Comparison of ENCODE assay signal across 22 cellular contexts in genomic region chr1:15094056-15094455, GRCh38. TPM values are rescaled to one million over a fixed set of nuclear protein-coding genes. Genes with fewer than 3 reads are reported as not detected.
DNase-seq lines count a peak whose midpoint lies in the region; ATAC-seq, FAIRE-seq and TF ChIP-seq lines count a peak whose summit lies in the region.
"Had no signal": no experiment of that assay in that cellular context is flagged by ENCODE, and none has a peak within 500 bp of the region (broad histone marks: within the 10 kb centered on the region; RNA-seq: fewer than 3 reads in every experiment).

No MANE protein-coding gene starts in this region.

- no peaks in the 10 kb centered on the region for H3K36me3 ChIP-seq in H1 (ENCODE audit: control insufficient read depth in 2 of 4, insufficient read depth in 4 of 4, low read length in 3 of 4)
- H3K36me3 ChIP-seq in spleen = peaks cover 0 to 9% (median 0%) of the 10 kb centered on the region in 6 donors
- no peaks in the 10 kb centered on the region for H3K36me3 ChIP-seq in Peyer's patch
- H3K36me3 ChIP-seq: BLaER1, HAP-1 had no signal

- no peak overlapping the region for H3K56ac ChIP-seq in H1 (replicated peaks; ENCODE audit: insufficient read length, low read depth, low read length)

- H2BK12ac ChIP-seq in H1 (ENCODE audit: low read depth, low read length) = no peak overlapping the region

- H3K4me3 ChIP-seq in H1 (ENCODE audit: extremely low read depth in 1 of 4, insufficient read depth in 2 of 4, low read depth in 3 of 4, low read length in 4 of 4) (no peak overlapping the region), spleen (no peak overlapping the region), Peyer's patch (no peak overlapping the region)
- H3K4me3 ChIP-seq: BLaER1, GM23338, HAP-1 had no signal

- no peak for TF ChIP-seq CTCF in H1 (IDR thresholded peaks at IDR 0.05; ENCODE audit: control extremely low read depth in 1 of 3, insufficient read depth in 1 of 3, low read depth in 1 of 3, low read length in 3 of 3)
- TF ChIP-seq CTCF in mesothelial cell of epicardium (IDR thresholded peaks at IDR 0.05; ENCODE audit: unreplicated experiment) = no peak
- TF ChIP-seq CTCF in spleen (IDR thresholded peaks at IDR 0.05 in 8 of 11, conservative IDR thresholded peaks at IDR 0.05 in 3 of 11) = no peak
- TF ChIP-seq CTCF in Peyer's patch (IDR thresholded peaks at IDR 0.05) = no peak

- no peaks in the 10 kb centered on the region for H3K79me1 ChIP-seq in H1 (ENCODE audit: low read depth, low read length)

- peaks cover 4 to 14% (median 7%) of the 10 kb centered on the region in 4 experiments for H3K4me1 ChIP-seq in H1 (replicated peaks in 1 of 4; ENCODE audit: control insufficient read depth in 3 of 4, insufficient read depth in 4 of 4, low read length in 3 of 4)
- H3K4me1 ChIP-seq in spleen = peaks cover 8 to 30% (median 18%) of the 10 kb centered on the region in 6 donors
- H3K4me1 ChIP-seq in Peyer's patch = peaks cover 0 to 12% (median 0%) of the 10 kb centered on the region in 4 donors
- H3K4me1 ChIP-seq: BLaER1, HAP-1 had no signal

- TF ChIP-seq POLR2A in H1 (IDR thresholded peaks at IDR 0.05; ENCODE audit: control extremely low read depth in 1 of 2, low read depth in 2 of 2, low read length in 2 of 2) (no peak), spleen (IDR thresholded peaks at IDR 0.05) (no peak), Peyer's patch (IDR thresholded peaks at IDR 0.05) (no peak)

- no peak overlapping the region for H3K27ac Mint-ChIP-seq in stimulated activated naive CD8-positive, alpha-beta T cell treated with anti-CD3 and anti-CD28 coated beads, Interleukin-15, amount 100 ng/mL, for 72 hours
- H3K27ac Mint-ChIP-seq in mesothelial cell of epicardium = peak overlapping the region; percentile 97
- H3K27ac Mint-ChIP-seq: B cell; CD4-positive, alpha-beta T cell; CD8-positive, alpha-beta memory T cell; GM23338; HFFc6 had no signal

- TF ChIP-seq RAD21 in H1 (IDR thresholded peaks at IDR 0.05 in 1 of 2, conservative IDR thresholded peaks at IDR 0.05 in 1 of 2; ENCODE audit: low read depth in 2 of 2, low read length in 2 of 2) = no peak

- intact Hi-C loops in spleen (cut with DNase I; ENCODE audit: low total_unique reads) = no loop called here

- H2BK20ac ChIP-seq in H1 (ENCODE audit: low read length) = no peak overlapping the region

- no peak overlapping the region for H4K91ac ChIP-seq in H1 (replicated peaks; ENCODE audit: insufficient read length, low read length)

- peaks cover 14% of the 10 kb centered on the region for H3K27me3 Mint-ChIP-seq in stimulated activated naive CD8-positive, alpha-beta T cell treated with anti-CD3 and anti-CD28 coated beads, Interleukin-15, amount 100 ng/mL, for 72 hours
- no peaks in the 10 kb centered on the region for H3K27me3 Mint-ChIP-seq in mesothelial cell of epicardium (ENCODE audit: low read depth)

- FAIRE-seq in H1 (lab: Jason Lieb, UNC) = no peak
- FAIRE-seq: GM12891, GM18507, H54 had no signal

- H3K4ac ChIP-seq in H1 (replicated peaks; ENCODE audit: insufficient read length, low read depth, low read length) = no peak overlapping the region

- H3K27ac ChIP-seq in H1 (ENCODE audit: low read depth, low read length) (no peak overlapping the region), spleen (no peak overlapping the region), Peyer's patch (no peak overlapping the region)
- H3K27ac ChIP-seq: BLaER1, C4-2B had no signal

- no peak overlapping the region; the same call in 1 of the 2 replicates for H2BK15ac ChIP-seq in H1 (ENCODE audit: low read length)

- no peak overlapping the region for H3K18ac ChIP-seq in H1 (ENCODE audit: extremely low read depth, low read length)

- peak; percentile 23 for ATAC-seq in stimulated activated naive CD8-positive, alpha-beta T cell treated with anti-CD3 and anti-CD28 coated beads, Interleukin-15, amount 100 ng/mL, for 72 hours
- ATAC-seq in stimulated activated naive CD8-positive, alpha-beta T cell treated with anti-CD3 and anti-CD28 coated beads, Interleukin-15, Interleukin-2, amounts not matched to agents 100 U/mL and 50 U/mL, for 24 hours = no peak
- ATAC-seq: GM23338 had no signal

- no peak for DNase-seq in stimulated activated naive CD8-positive, alpha-beta T cell treated with anti-CD3 and anti-CD28 coated beads, Interleukin-15, amount 100 ng/mL, for 72 hours
- DNase-seq in stimulated activated naive CD8-positive, alpha-beta T cell treated with anti-CD3 and anti-CD28 coated beads, Interleukin-15, Interleukin-2, amounts not matched to agents 100 U/mL and 50 U/mL, for 24 hours = no peak
- DNase-seq in H1 (ENCODE audit: low read depth in 1 of 2, low spot score in 2 of 2) = no peak
- DNase-seq in mesothelial cell of epicardium (ENCODE audit: low spot score in 2 of 2, unreplicated experiment in 2 of 2) = no peak
- DNase-seq in spleen = peak; percentile 72
- no peak for DNase-seq in amniotic stem cell (lab: John Stamatoyannopoulos, UW)
- no peak for DNase-seq in Peyer's patch
- no peak for DNase-seq in middle frontal gyrus (ENCODE audit: extremely low spot score, low spot score)
- DNase-seq: CD4-positive, alpha-beta T cell; DMS53; DMS79 treated with DMSO at 0.1 percent for 48 hours; GF-D8; HFFc6 had no signal

- H2BK5ac ChIP-seq in H1 (ENCODE audit: low read depth, low read length) = peak overlapping the region; percentile 66; the same call in 1 of the 2 replicates

- H2AFZ ChIP-seq in H1 (ENCODE audit: low read length) = no peak overlapping the region

- POLR2A ChIA-PET in H1 (lab: Charles Lee; ENCODE audit: partially characterized antibody) = interaction anchor here (0.7 kb wide), 1 partner anchor 15 kb away, joined by 3 read pairs; no protein-coding TSS in a partner anchor

- H3K4me2 ChIP-seq in H1 (ENCODE audit: insufficient read depth in 1 of 2, low read depth in 2 of 2, low read length in 2 of 2) = no peak overlapping the region
- H3K4me2 ChIP-seq: BLaER1, GM23338 had no signal

- H3K14ac ChIP-seq in H1 (ENCODE audit: insufficient read length) = no peak overlapping the region

- no peaks in the 10 kb centered on the region for H3K23me2 ChIP-seq in H1 (ENCODE audit: low read depth, low read length)

- H3K4me1 Mint-ChIP-seq in stimulated activated naive CD8-positive, alpha-beta T cell treated with anti-CD3 and anti-CD28 coated beads, Interleukin-15, amount 100 ng/mL, for 72 hours = peaks cover 12% of the 10 kb centered on the region
- H3K4me1 Mint-ChIP-seq in mesothelial cell of epicardium = peaks cover 66% of the 10 kb centered on the region

- H3K79me2 ChIP-seq in H1 (ENCODE audit: control insufficient read depth in 1 of 2, insufficient read depth in 2 of 2, low read length in 2 of 2) = no peaks in the 10 kb centered on the region

- H3K9me3 Mint-ChIP-seq in stimulated activated naive CD8-positive, alpha-beta T cell treated with anti-CD3 and anti-CD28 coated beads, Interleukin-15, amount 100 ng/mL, for 72 hours = no peaks in the 10 kb centered on the region
- H3K9me3 Mint-ChIP-seq in mesothelial cell of epicardium = no peaks in the 10 kb centered on the region
- H3K9me3 Mint-ChIP-seq: CD4-positive, alpha-beta T cell; CD8-positive, alpha-beta memory T cell; GM23338; HFFc6 had no signal

- 91% methylated on average over 16 of the region's 16 CpGs; no CpG with 5 or more reads in 1 of the 2 experiments for WGBS in H1 (ENCODE audit: extremely low coverage in 1 of 2, insufficient coverage in 1 of 2, insufficient read length in 1 of 2, insufficient replicate concordance in 2 of 2, low coverage in 1 of 2, low lambda C conversion rate in 2 of 2, missing lambda C conversion rate in 1 of 2), 2 experiments
- WGBS in spleen, 5 donors = 93 to 95% (median 93%) methylated on average over 10 to 16 of the region's 16 CpGs

- H3K27me3 ChIP-seq in H1 (replicated peaks in 1 of 4; ENCODE audit: control insufficient read depth in 3 of 4, extremely low read depth in 1 of 4, insufficient read depth in 3 of 4, low read length in 3 of 4) = no peaks in the 10 kb centered on the region; a peak in 2 of 7 replicates
- H3K27me3 ChIP-seq in spleen (replicated peaks in 1 of 7) = peaks cover 0 to 5% (median 0%) of the 10 kb centered on the region in 7 donors
- no peaks in the 10 kb centered on the region for H3K27me3 ChIP-seq in Peyer's patch
- H3K27me3 ChIP-seq: BLaER1 had no signal

- no peak overlapping the region for H3K9ac ChIP-seq in H1 (replicated peaks in 1 of 4; ENCODE audit: extremely low read depth in 1 of 4, low read depth in 3 of 4, low read length in 3 of 4)
- H3K9ac ChIP-seq: BLaER1 had no signal

- no peak overlapping the region for H4K5ac ChIP-seq in H1 (ENCODE audit: insufficient read length, low read depth, low read length)

- H2AK5ac ChIP-seq in H1 (ENCODE audit: low read depth, low read length) = no peak overlapping the region

- H2BK120ac ChIP-seq in H1 (replicated peaks; ENCODE audit: low read depth, low read length) = no peak overlapping the region

- H3K9me3 ChIP-seq in H1 (ENCODE audit: insufficient read depth in 2 of 2, low read depth in 1 of 2, low read length in 1 of 2) = no peaks in the 10 kb centered on the region
- no peaks in the 10 kb centered on the region for H3K9me3 ChIP-seq in spleen
- H3K9me3 ChIP-seq in Peyer's patch = no peaks in the 10 kb centered on the region
- H3K9me3 ChIP-seq: BLaER1, HAP-1 had no signal

- no peak overlapping the region for H3K23ac ChIP-seq in H1 (ENCODE audit: insufficient read length)

- CTCF ChIA-PET in H1 (lab: Charles Lee; ENCODE audit: partially characterized antibody) = interaction anchor here (0.6 to 2.6 kb wide), 15 partner anchors 12 to 528 kb away, joined by 3 to 9 read pairs (median 4); no protein-coding TSS in a partner anchor

- no peak overlapping the region for H3K4me3 Mint-ChIP-seq in stimulated activated naive CD8-positive, alpha-beta T cell treated with anti-CD3 and anti-CD28 coated beads, Interleukin-15, amount 100 ng/mL, for 72 hours
- no peak overlapping the region for H3K4me3 Mint-ChIP-seq in mesothelial cell of epicardium
- H3K4me3 Mint-ChIP-seq: B cell; CD4-positive, alpha-beta T cell; CD8-positive, alpha-beta memory T cell; GM23338; HFFc6 had no signal

- TF ChIP-seq EP300 in H1 (IDR thresholded peaks at IDR 0.05; ENCODE audit: borderline replicate concordance in 1 of 2, low read depth in 2 of 2, low read length in 2 of 2) = no peak

- no peak overlapping the region for H4K8ac ChIP-seq in H1 (ENCODE audit: extremely low read depth, insufficient read depth, low read length)

- no peaks in the 10 kb centered on the region for H3K36me3 Mint-ChIP-seq in mesothelial cell of epicardium
- H3K36me3 Mint-ChIP-seq: CD8-positive, alpha-beta memory T cell had no signal

- H4K20me1 ChIP-seq in H1 (replicated peaks in 1 of 2; ENCODE audit: control insufficient read depth in 1 of 2, insufficient read depth in 2 of 2, low read length in 2 of 2) = no peaks in the 10 kb centered on the region
- H4K20me1 ChIP-seq: BLaER1 had no signal

RNA-seq across cellular contexts. Expression of gene TMEM51, which starts 59.5 kb away (rescaled TPM):
- total RNA-seq in H1 (2021; fragmentation: NEBNext Ultra II Directional; extraction: Animal tissue kit (Norgen Biotek cat#: 25700)) = 9.1 and 9.9 TPM in 2 replicates
- polyA plus RNA-seq in H1 (2011; rRNA removed) = 10.7 and 12.6 TPM in 2 replicates
- polyA plus RNA-seq in H1 (2011; cell fraction: cytosol; rRNA removed) = 11.5 TPM
- 7.3 TPM for polyA plus RNA-seq in H1 (2011; cell fraction: nucleus; rRNA removed)
- 7.8 to 12.5 TPM (median 10.2 TPM) in 4 replicates for polyA plus RNA-seq in H1 (2012, experiment 1 of 2)
- 11.6 TPM for polyA plus RNA-seq in H1 (2012, experiment 2 of 2)
- 10.4 TPM for polyA plus RNA-seq in H1 (2013, experiment 1 of 2)
- 13.1 TPM for polyA plus RNA-seq in H1 (2013, experiment 2 of 2)
- 3.4 and 3.9 TPM in 2 replicates for polyA minus RNA-seq in H1 (2011; rRNA and poly(A)+ RNA removed)
- 8.4 TPM for polyA minus RNA-seq in H1 (2011; cell fraction: cytosol; rRNA and poly(A)+ RNA removed)
- 4.8 TPM for polyA minus RNA-seq in H1 (2011; cell fraction: nucleus; rRNA and poly(A)+ RNA removed)
- 10.4 to 11.2 TPM (median 10.9 TPM) in 3 replicates for total RNA-seq in mesothelial cell of epicardium
- 10 to 100 TPM in 3 of 7 donors, 1 to 10 TPM in 4; 6.0 to 13.8 (median 8.4) TPM for total RNA-seq in spleen
- 1 to 10 TPM; 3.5 to 5.3 (median 3.9) TPM for polyA plus RNA-seq in spleen
- 10 to 100 TPM in 3 of 4 donors, 1 to 10 TPM in 1; 3.3 to 31.0 (median 20.6) TPM for total RNA-seq in Peyer's patch
- total RNA-seq: CD4-positive, alpha-beta T cell had no signal
- polyA plus RNA-seq: CD8-positive, alpha-beta memory T cell had no signal
